Comparison of ENCODE assay signal across 27 cellular contexts in the genomic region with DNA sequence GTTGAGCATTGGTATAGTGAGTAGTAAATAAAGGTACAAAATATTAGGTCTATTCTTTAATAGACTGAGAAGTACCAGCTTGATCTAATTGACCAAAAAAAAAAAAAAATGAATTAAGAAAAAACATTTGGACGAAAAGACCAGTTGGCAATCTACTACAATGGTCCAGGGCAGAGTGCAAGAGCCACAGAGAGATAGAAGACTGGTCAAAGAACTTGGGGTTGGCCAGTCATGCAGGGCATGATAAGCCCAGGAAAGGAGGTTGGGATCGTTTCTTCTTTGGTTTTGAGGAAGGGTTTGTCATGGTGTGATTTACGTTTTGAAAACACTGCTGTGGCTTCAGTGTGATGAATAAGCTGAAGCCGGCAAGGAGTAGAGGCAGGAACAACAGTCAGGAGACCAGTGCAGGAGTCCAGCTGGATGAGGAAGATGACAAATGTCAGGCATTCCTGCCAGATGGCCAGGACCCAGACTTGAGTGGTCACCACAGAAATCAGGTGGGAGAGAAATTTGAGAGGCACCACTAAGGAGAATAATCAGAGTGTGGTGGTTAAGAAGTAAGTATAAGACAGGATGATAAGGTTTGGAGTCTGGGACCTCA. TPM values are rescaled to one million over a fixed set of nuclear protein-coding genes. Genes with fewer than 3 reads are reported as not detected.
DNase-seq lines count a peak whose midpoint lies in the region; ATAC-seq and TF ChIP-seq lines count a peak whose summit lies in the region.
"Had no signal": no experiment of that assay in that cellular context is flagged by ENCODE, and none has a peak within 500 bp of the region (broad histone marks: within the 10 kb centered on the region; RNA-seq: fewer than 3 reads in every experiment).

No MANE protein-coding gene starts in this region.

- H3K4me1 Mint-ChIP-seq in WTC11, result peaks cover 39% of the 10 kb centered on the region
- H3K4me1 Mint-ChIP-seq: natural killer cell had no signal

- H3K27me3 ChIP-seq in vagina, result no peaks in the 10 kb centered on the region
- H3K27me3 ChIP-seq: adrenal gland, BLaER1, cardiac muscle cell, heart left ventricle, ovary, stomach, transverse colon had no signal

- H3K4me1 ChIP-seq in vagina, result no peaks in the 10 kb centered on the region
- H3K4me1 ChIP-seq: adrenal gland had no signal

- TF ChIP-seq CTCF in AG10803 (conservative IDR thresholded peaks at IDR 0.05; ENCODE audit: low read length) (no peak), WTC11 (IDR thresholded peaks at IDR 0.05) (no peak), vagina (IDR thresholded peaks at IDR 0.05) (no peak)

- H3K27ac ChIP-seq in vagina, result no peak overlapping the region
- H3K27ac ChIP-seq: adrenal gland, BLaER1, cardiac muscle cell, heart left ventricle, ovary, SK-N-MC, stomach, transverse colon had no signal

- intact Hi-C loops in vagina (cut with DNase I), result no loop called here

- POLR2A ChIA-PET in WTC11 (lab: Charles Lee), result no interaction called here

- H3K36me3 Mint-ChIP-seq in WTC11, result no peaks in the 10 kb centered on the region
- H3K36me3 Mint-ChIP-seq: natural killer cell had no signal

- CTCF ChIA-PET in WTC11 (lab: Charles Lee), result no interaction called here

- H3K9me3 ChIP-seq in vagina, result no peaks in the 10 kb centered on the region
- H3K9me3 ChIP-seq: adrenal gland, BLaER1, heart left ventricle, ovary, stomach, transverse colon had no signal

- no peak for TF ChIP-seq POLR2A in vagina (IDR thresholded peaks at IDR 0.05)

- no peaks in the 10 kb centered on the region for H3K36me3 ChIP-seq in vagina
- H3K36me3 ChIP-seq: adrenal gland, cardiac muscle cell, ovary, stomach had no signal

- H3K9me3 Mint-ChIP-seq in WTC11, result no peaks in the 10 kb centered on the region
- H3K9me3 Mint-ChIP-seq: dendritic cell treated with granulocyte-macrophage colony-stimulating factor and Interleukin-4, amounts not matched to agents 40 ng/mL and 50 ng/mL, for 4 days; natural killer cell had no signal

- H3K4me3 ChIP-seq in AG10803 (ENCODE audit: low read length), result no peak overlapping the region
- no peak overlapping the region for H3K4me3 ChIP-seq in vagina
- H3K4me3 ChIP-seq: adrenal gland, BLaER1, cardiac muscle cell, heart left ventricle, ovary, SK-N-MC, stomach, transverse colon had no signal

- peak overlapping the region; percentile 86 for H3K27ac Mint-ChIP-seq in WTC11
- H3K27ac Mint-ChIP-seq: dendritic cell treated with granulocyte-macrophage colony-stimulating factor and Interleukin-4, amounts not matched to agents 40 ng/mL and 50 ng/mL, for 4 days had no signal

- ATAC-seq in WTC11 (no peak), left lobe of liver (peak; percentile 58), esophagus mucosa (no peak), GM18867 (IDR thresholded peaks at IDR 0.05; ENCODE audit: unreplicated experiment) (no peak), HG02938 (IDR thresholded peaks at IDR 0.05; ENCODE audit: unreplicated experiment) (no peak)
- ATAC-seq: activated CD4-positive, CD25-positive, alpha-beta regulatory T cell treated with anti-CD3 and anti-CD28 coated beads, Interleukin-2, amount 50 U/mL, for 24 hours; heart left ventricle; left colon; natural killer cell had no signal

- DNase-seq in AG10803 (ENCODE audit: low read depth) (peak; percentile 30), HT1080 (ENCODE audit: low read depth) (peak; percentile 60), WTC11 (ENCODE audit: low spot score) (no peak), left lobe of liver (ENCODE audit: low spot score) (no peak), vagina (ENCODE audit: extremely low spot score in 2 of 2) (no peak)
- DNase-seq: activated T-cell treated with anti-CD3 and anti-CD28 coated beads, Interleukin-2, amount 50 U/mL, for 1 hour; adrenal gland; Calu3; heart left ventricle; left colon; mesendoderm; natural killer cell; NCI-H1436; NCI-H510A treated with DMSO at 0.1 percent for 48 hours; ovary; RPMI8226; stomach; transverse colon had no signal

- H3K4me3 Mint-ChIP-seq in WTC11, result no peak overlapping the region
- H3K4me3 Mint-ChIP-seq: dendritic cell treated with granulocyte-macrophage colony-stimulating factor and Interleukin-4, amounts not matched to agents 40 ng/mL and 50 ng/mL, for 4 days; natural killer cell had no signal

- H3K27me3 Mint-ChIP-seq in WTC11 (ENCODE audit: low read depth), result no peaks in the 10 kb centered on the region
- H3K27me3 Mint-ChIP-seq: dendritic cell treated with granulocyte-macrophage colony-stimulating factor and Interleukin-4, amounts not matched to agents 40 ng/mL and 50 ng/mL, for 4 days had no signal

TF ChIP-seq in WTC11, 78 proteins besides CTCF, POLR2A, EP300 and RAD21:
- TF ChIP-seq FOXJ3 (CRISPR knock-in tag; IDR thresholded peaks at IDR 0.05; ENCODE audit: borderline replicate concordance), result no peak
TF ChIP-seq in WTC11: peak in this region for 0.

RNA-seq across cellular contexts. Expression of a gene that starts 14.0 kb away (rescaled TPM):
- not detected in 2 replicates for total RNA-seq in HT1080 (2014; rRNA removed; shearing (Covaris generic))
- polyA plus RNA-seq in HT1080 (2015; cell fraction: cytosol; rRNA removed), result not detected in 2 replicates
- not detected in 2 replicates for polyA plus RNA-seq in HT1080 (2015; cell fraction: nucleus; rRNA removed)
- total RNA-seq in WTC11 (2021) (not detected in 3 replicates), left lobe of liver (22.2 TPM), esophagus mucosa (not detected), vagina (not detected)
- total RNA-seq: A673, Calu3, cardiac muscle cell, heart left ventricle, left colon, natural killer cell, transverse colon had no signal
- polyA plus RNA-seq: cardiac muscle cell, heart left ventricle, stomach had no signal

Comparison
In these comparisons a context has a peak if more than half of its experiments do, and no peak if none do; other contexts are left out.
1. DNase-seq: peak in AG10803 (single experiment) and HT1080 (single experiment); none in WTC11 (single experiment), left lobe of liver (single experiment) and vagina (0 of 2).
2. RNA of a gene that starts 14.0 kb away (total RNA-seq): 22.2 TPM in left lobe of liver (single experiment); not detected in WTC11, not detected in HT1080, not detected in esophagus mucosa (single experiment) and not detected in vagina (single experiment); every median in the first group is over 10 times any median in the second.